Comparison of ENCODE assay signal across 34 cellular contexts in genomic region chr17:64198711-64199110, GRCh38.
DNase-seq lines count a peak whose midpoint lies in the region; ATAC-seq and TF ChIP-seq lines count a peak whose summit lies in the region.
"Had no signal": no experiment of that assay in that cellular context is flagged by ENCODE, and none has a peak within 500 bp of the region (broad histone marks: within the 10 kb centered on the region; RNA-seq: fewer than 3 reads in every experiment).

No MANE protein-coding gene starts in this region.

- no peaks in the 10 kb centered on the region for H3K9me3 Mint-ChIP-seq in activated T-helper 17 cell treated with anti-CD3 and anti-CD28 coated beads, Interleukin-2, amount 50 U/mL, for 72 hours
- H3K9me3 Mint-ChIP-seq in chondrocyte (ENCODE audit: low read depth): peaks cover 6% of the 10 kb centered on the region
- H3K9me3 Mint-ChIP-seq in osteocyte (ENCODE audit: unreplicated experiment): peaks cover 6% of the 10 kb centered on the region
- H3K9me3 Mint-ChIP-seq in activated CD4-positive, alpha-beta memory T cell treated with anti-CD3 and anti-CD28 coated beads, Interleukin-2, amount 10 ng/mL, durations not matched to agents 7 days and 5 days: peaks cover 2% of the 10 kb centered on the region
- peaks cover 4% of the 10 kb centered on the region for H3K9me3 Mint-ChIP-seq in activated naive CD4-positive, alpha-beta T cell treated with anti-CD3 and anti-CD28 coated beads, Interleukin-2, amount 10 ng/mL, durations not matched to agents 7 days and 5 days
- H3K9me3 Mint-ChIP-seq: CD14-positive monocyte had no signal

- no peak overlapping the region for H3K27ac ChIP-seq in smooth muscle cell (ENCODE audit: low read depth)
- H3K27ac ChIP-seq: 22Rv1; A549; BLaER1; BLaER1 treated with 17β-estradiol and CSF1 and Interleukin-3, amounts not matched to agents 10 nM and 100 nM; C4-2B had no signal

- H3K79me2 ChIP-seq in smooth muscle cell (ENCODE audit: low read depth): peaks cover 33% of the 10 kb centered on the region

- peaks cover 9% of the 10 kb centered on the region for H3K36me3 Mint-ChIP-seq in activated T-helper 17 cell treated with anti-CD3 and anti-CD28 coated beads, Interleukin-2, amount 50 U/mL, for 72 hours (ENCODE audit: low read depth)
- H3K36me3 Mint-ChIP-seq in chondrocyte (ENCODE audit: low read depth) (peaks cover 1% of the 10 kb centered on the region), osteocyte (ENCODE audit: unreplicated experiment) (peaks cover 16% of the 10 kb centered on the region)
- peaks cover 6% of the 10 kb centered on the region for H3K36me3 Mint-ChIP-seq in activated CD4-positive, alpha-beta memory T cell treated with anti-CD3 and anti-CD28 coated beads, Interleukin-2, amount 10 ng/mL, durations not matched to agents 7 days and 5 days (ENCODE audit: low read depth)
- H3K36me3 Mint-ChIP-seq in activated naive CD4-positive, alpha-beta T cell treated with anti-CD3 and anti-CD28 coated beads, Interleukin-2, amount 10 ng/mL, durations not matched to agents 7 days and 5 days: peaks cover 7% of the 10 kb centered on the region

- H3K4me1 ChIP-seq in smooth muscle cell (ENCODE audit: low read depth): peaks cover 26% of the 10 kb centered on the region

- DNase-seq in chondrocyte (ENCODE audit: low spot score): no peak
- no peak for DNase-seq in osteocyte (ENCODE audit: extremely low spot score, unreplicated experiment)
- DNase-seq in smooth muscle cell (lab: John Stamatoyannopoulos, UW; ENCODE audit: unreplicated experiment): no peak
- no peak for DNase-seq in activated CD4-positive, alpha-beta memory T cell treated with anti-CD3 and anti-CD28 coated beads, Interleukin-2, amount 10 ng/mL, durations not matched to agents 7 days and 5 days
- DNase-seq in DMS153 (lab: John Stamatoyannopoulos, UW): no peak
- DNase-seq in globus pallidus (ENCODE audit: low spot score): no peak
- no peak for DNase-seq in activated naive CD4-positive, alpha-beta T cell treated with anti-CD3 and anti-CD28 coated beads, Interleukin-2, amount 10 ng/mL, durations not matched to agents 7 days and 5 days
- DNase-seq: 8988T; ACHN; AML-193; BE2C; C1 segment of cervical spinal cord; Caco-2; Calu3; CD4-positive, alpha-beta memory T cell; CD4-positive, alpha-beta T cell; CD4-positive, CD25-positive, alpha-beta regulatory T cell; CD8-positive, alpha-beta memory T cell; CD8-positive, alpha-beta T cell; COR-L47; DMS 273 treated with DMSO at 0.1 percent for 48 hours; DMS53; DMS79; DMS79 treated with DMSO at 0.1 percent for 48 hours; DND-41; EL had no signal

- H2AFZ ChIP-seq in smooth muscle cell (ENCODE audit: low read depth): no peak overlapping the region

- WGBS in smooth muscle cell (ENCODE audit: low lambda C conversion rate): 95% methylated on average over 2 of the region's 2 CpGs

- POLR2A ChIA-PET in activated CD4-positive, alpha-beta memory T cell treated with anti-CD3 and anti-CD28 coated beads, Interleukin-2, amount 10 ng/mL, durations not matched to agents 7 days and 5 days (lab: Charles Lee): no interaction called here

- H3K4me2 ChIP-seq in smooth muscle cell: peak overlapping the region; percentile 34
- H3K4me2 ChIP-seq: A549; BLaER1; BLaER1 treated with 17β-estradiol and CSF1 and Interleukin-3, amounts not matched to agents 10 nM and 100 nM had no signal

- H3K4me3 Mint-ChIP-seq in activated T-helper 17 cell treated with anti-CD3 and anti-CD28 coated beads, Interleukin-2, amount 50 U/mL, for 72 hours: no peak overlapping the region
- H3K4me3 Mint-ChIP-seq in chondrocyte (ENCODE audit: unreplicated experiment): no peak overlapping the region
- no peak overlapping the region for H3K4me3 Mint-ChIP-seq in osteocyte (ENCODE audit: unreplicated experiment)
- H3K4me3 Mint-ChIP-seq in activated CD4-positive, alpha-beta memory T cell treated with anti-CD3 and anti-CD28 coated beads, Interleukin-2, amount 10 ng/mL, durations not matched to agents 7 days and 5 days: no peak overlapping the region
- H3K4me3 Mint-ChIP-seq in activated naive CD4-positive, alpha-beta T cell treated with anti-CD3 and anti-CD28 coated beads, Interleukin-2, amount 10 ng/mL, durations not matched to agents 7 days and 5 days: no peak overlapping the region
- H3K4me3 Mint-ChIP-seq: B cell; CD14-positive monocyte; CD4-positive, alpha-beta memory T cell; CD4-positive, alpha-beta T cell; CD4-positive, CD25-positive, alpha-beta regulatory T cell; CD8-positive, alpha-beta memory T cell; CD8-positive, alpha-beta T cell had no signal

- no peak overlapping the region for H3K9ac ChIP-seq in smooth muscle cell (ENCODE audit: low read depth)
- H3K9ac ChIP-seq: BLaER1; BLaER1 treated with 17β-estradiol and CSF1 and Interleukin-3, amounts not matched to agents 10 nM and 100 nM had no signal

- peaks cover 18% of the 10 kb centered on the region for H3K4me1 Mint-ChIP-seq in activated T-helper 17 cell treated with anti-CD3 and anti-CD28 coated beads, Interleukin-2, amount 50 U/mL, for 72 hours
- H3K4me1 Mint-ChIP-seq in chondrocyte (ENCODE audit: low read depth) (peaks cover 65% of the 10 kb centered on the region), osteocyte (ENCODE audit: unreplicated experiment) (peaks cover 55% of the 10 kb centered on the region)
- H3K4me1 Mint-ChIP-seq in activated CD4-positive, alpha-beta memory T cell treated with anti-CD3 and anti-CD28 coated beads, Interleukin-2, amount 10 ng/mL, durations not matched to agents 7 days and 5 days: peaks cover 19% of the 10 kb centered on the region
- peaks cover 9% of the 10 kb centered on the region for H3K4me1 Mint-ChIP-seq in activated naive CD4-positive, alpha-beta T cell treated with anti-CD3 and anti-CD28 coated beads, Interleukin-2, amount 10 ng/mL, durations not matched to agents 7 days and 5 days
- H3K4me1 Mint-ChIP-seq: B cell had no signal

- H3K27me3 ChIP-seq in smooth muscle cell (ENCODE audit: low read depth): no peaks in the 10 kb centered on the region
- H3K27me3 ChIP-seq: BE2C; BLaER1; BLaER1 treated with 17β-estradiol and CSF1 and Interleukin-3, amounts not matched to agents 10 nM and 100 nM had no signal

- peaks cover 33% of the 10 kb centered on the region for H3F3A ChIP-seq in smooth muscle cell (ENCODE audit: low read depth)

- H3K27me3 Mint-ChIP-seq in activated T-helper 17 cell treated with anti-CD3 and anti-CD28 coated beads, Interleukin-2, amount 50 U/mL, for 72 hours: no peaks in the 10 kb centered on the region
- H3K27me3 Mint-ChIP-seq in chondrocyte (ENCODE audit: low read depth): no peaks in the 10 kb centered on the region
- H3K27me3 Mint-ChIP-seq in osteocyte (ENCODE audit: unreplicated experiment): no peaks in the 10 kb centered on the region
- no peaks in the 10 kb centered on the region for H3K27me3 Mint-ChIP-seq in activated CD4-positive, alpha-beta memory T cell treated with anti-CD3 and anti-CD28 coated beads, Interleukin-2, amount 10 ng/mL, durations not matched to agents 7 days and 5 days
- H3K27me3 Mint-ChIP-seq in activated naive CD4-positive, alpha-beta T cell treated with anti-CD3 and anti-CD28 coated beads, Interleukin-2, amount 10 ng/mL, durations not matched to agents 7 days and 5 days: no peaks in the 10 kb centered on the region
- H3K27me3 Mint-ChIP-seq: B cell; CD4-positive, alpha-beta memory T cell; CD4-positive, alpha-beta T cell; CD4-positive, CD25-positive, alpha-beta regulatory T cell; CD8-positive, alpha-beta memory T cell had no signal

- no peaks in the 10 kb centered on the region for H3K9me3 ChIP-seq in smooth muscle cell (replicated peaks; ENCODE audit: low read depth)
- H3K9me3 ChIP-seq: BE2C, Caco-2 had no signal

- no peak overlapping the region for H3K4me3 ChIP-seq in smooth muscle cell
- H3K4me3 ChIP-seq: A549; BLaER1; BLaER1 treated with 17β-estradiol and CSF1 and Interleukin-3, amounts not matched to agents 10 nM and 100 nM had no signal

- CTCF ChIA-PET in activated CD4-positive, alpha-beta memory T cell treated with anti-CD3 and anti-CD28 coated beads, Interleukin-2, amount 10 ng/mL, durations not matched to agents 7 days and 5 days (lab: Charles Lee): no interaction called here
- CTCF ChIA-PET in activated naive CD4-positive, alpha-beta T cell treated with anti-CD3 and anti-CD28 coated beads, Interleukin-2, amount 10 ng/mL, durations not matched to agents 7 days and 5 days (lab: Charles Lee): no interaction called here

- H3K27ac Mint-ChIP-seq in activated T-helper 17 cell treated with anti-CD3 and anti-CD28 coated beads, Interleukin-2, amount 50 U/mL, for 72 hours: peak overlapping the region; percentile 10
- H3K27ac Mint-ChIP-seq in chondrocyte (ENCODE audit: unreplicated experiment) (peak overlapping the region; percentile 76), osteocyte (ENCODE audit: unreplicated experiment) (peak overlapping the region; percentile 14)
- H3K27ac Mint-ChIP-seq in activated CD4-positive, alpha-beta memory T cell treated with anti-CD3 and anti-CD28 coated beads, Interleukin-2, amount 10 ng/mL, durations not matched to agents 7 days and 5 days: no peak overlapping the region
- H3K27ac Mint-ChIP-seq in activated naive CD4-positive, alpha-beta T cell treated with anti-CD3 and anti-CD28 coated beads, Interleukin-2, amount 10 ng/mL, durations not matched to agents 7 days and 5 days: no peak overlapping the region
- H3K27ac Mint-ChIP-seq: B cell; CD14-positive monocyte; CD4-positive, alpha-beta memory T cell; CD4-positive, alpha-beta T cell; CD4-positive, CD25-positive, alpha-beta regulatory T cell; CD8-positive, alpha-beta memory T cell; CD8-positive, alpha-beta T cell had no signal

- H3K36me3 ChIP-seq in smooth muscle cell (ENCODE audit: low read depth): no peaks in the 10 kb centered on the region
- H3K36me3 ChIP-seq: BE2C had no signal

- peaks cover 4% of the 10 kb centered on the region for H4K20me1 ChIP-seq in smooth muscle cell (ENCODE audit: low read depth)

- no peak for ATAC-seq in activated T-helper 17 cell treated with anti-CD3 and anti-CD28 coated beads, Interleukin-2, amount 50 U/mL, for 72 hours (replicated peaks)
- ATAC-seq: A549; CD8-positive, alpha-beta T cell had no signal

- TF ChIP-seq CTCF in chondrocyte (IDR thresholded peaks at IDR 0.05) (no peak), osteocyte (IDR thresholded peaks at IDR 0.05) (no peak), smooth muscle cell (IDR thresholded peaks at IDR 0.05; ENCODE audit: borderline replicate concordance, insufficient read depth, poor library complexity, severe bottlenecking) (no peak)

Comparison
In these comparisons a context has a peak if more than half of its experiments do, and no peak if none do; other contexts are left out.
1. H3K27ac Mint-ChIP-seq: peak in activated T-helper 17 cell treated with anti-CD3 and anti-CD28 coated beads, Interleukin-2, amount 50 U/mL, for 72 hours (single experiment), chondrocyte (single experiment) and osteocyte (single experiment); none in activated CD4-positive, alpha-beta memory T cell treated with anti-CD3 and anti-CD28 coated beads, Interleukin-2, amount 10 ng/mL, durations not matched to agents 7 days and 5 days (single experiment) and activated naive CD4-positive, alpha-beta T cell treated with anti-CD3 and anti-CD28 coated beads, Interleukin-2, amount 10 ng/mL, durations not matched to agents 7 days and 5 days (single experiment).